In the genomic region with DNA sequence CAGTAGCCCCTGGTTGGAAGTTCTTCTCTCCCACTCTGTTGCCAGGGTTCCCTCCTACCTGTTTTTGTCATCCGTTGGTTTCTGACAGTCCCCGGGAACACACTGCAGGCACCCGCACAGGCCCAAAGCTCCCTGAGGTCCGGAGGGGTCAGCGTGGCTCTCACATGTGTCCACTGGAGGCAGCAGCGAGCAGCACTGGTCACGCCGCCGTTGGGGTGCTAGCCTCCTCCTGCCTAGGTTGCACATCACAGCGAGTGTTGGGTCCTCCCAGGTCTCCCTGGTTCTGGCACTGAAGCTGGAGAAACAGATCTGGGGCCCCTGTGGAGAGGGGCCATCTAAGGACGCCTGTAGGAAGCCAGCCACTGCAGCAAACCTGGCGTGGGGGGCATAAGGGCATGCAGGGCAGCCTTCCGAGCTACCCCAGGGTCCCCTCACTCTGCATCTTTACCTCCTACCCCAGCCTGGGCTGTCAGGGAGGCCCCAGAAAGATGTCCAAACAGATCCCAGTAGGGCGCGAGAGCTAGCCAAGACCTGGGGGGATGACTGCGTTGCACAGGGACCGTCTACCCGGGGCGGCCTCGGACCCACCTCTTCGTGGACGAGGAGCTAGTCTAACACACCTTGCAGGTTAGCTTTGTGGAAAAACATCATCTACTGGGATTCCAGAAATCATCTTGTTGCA, we compare ENCODE assay signal across 8 cellular contexts. TPM values are rescaled to one million over a fixed set of nuclear protein-coding genes. Genes with fewer than 3 reads are reported as not detected.
DNase-seq lines count a peak whose midpoint lies in the region; ATAC-seq and TF ChIP-seq lines count a peak whose summit lies in the region.

No MANE protein-coding gene starts in this region.

- H3K4me1 Mint-ChIP-seq in effector memory CD8-positive, alpha-beta T cell (ENCODE audit: low read depth in 2 of 2): peaks cover 0 to 2% of the 10 kb centered on the region in 2 donors

- H3K27me3 ChIP-seq in neuronal stem cell (ENCODE audit: control insufficient read depth in 3 of 3, insufficient read depth in 3 of 3, low read depth in 1 of 3, low read length in 3 of 3): no peaks in the 10 kb centered on the region

- H3K4me3 Mint-ChIP-seq in effector memory CD8-positive, alpha-beta T cell: no peak overlapping the region

- H3K4me3 ChIP-seq in GM12864 (ENCODE audit: low read depth, low read length): no peak overlapping the region
- no peak overlapping the region for H3K4me3 ChIP-seq in neuronal stem cell (ENCODE audit: low read length in 2 of 2)

- H4K8ac ChIP-seq in neuronal stem cell (ENCODE audit: low read depth, low read length): no peak overlapping the region

- peak; percentile 79 for ATAC-seq in SK-N-SH treated with all-trans-retinoic acid at 6 μM for 48 hours
- peak; percentile 39 for ATAC-seq in effector memory CD8-positive, alpha-beta T cell (replicated peaks)

- no peaks in the 10 kb centered on the region for H3K4me1 ChIP-seq in neuronal stem cell (ENCODE audit: control insufficient read depth in 2 of 2, insufficient read depth in 1 of 2, low read depth in 1 of 2, low read length in 2 of 2)

- in situ Hi-C loops in KBM-7 (cut with MboI; ENCODE audit: low pct_unique_long_range_greater_than_20kb, low sequenced_read_pairs): no loop called here

- H2BK5ac ChIP-seq in neuronal stem cell (ENCODE audit: low read length): no peak overlapping the region

- H3K9ac ChIP-seq in neuronal stem cell (ENCODE audit: low read depth, low read length, poor library complexity): no peak overlapping the region

- H4K91ac ChIP-seq in neuronal stem cell (ENCODE audit: low read depth, low read length, poor library complexity): no peak overlapping the region

- H2AFZ ChIP-seq in neuronal stem cell (ENCODE audit: low read length): no peak overlapping the region

- WGBS in neuronal stem cell (ENCODE audit: extremely low coverage in 2 of 2, insufficient read length in 2 of 2, insufficient replicate concordance in 1 of 2), 2 donors: no CpG with 5 or more reads among the region's 22 CpGs

- no peaks in the 10 kb centered on the region for H3K79me1 ChIP-seq in neuronal stem cell (ENCODE audit: low read depth, low read length)

- peaks cover 0 to 4% of the 10 kb centered on the region in 2 donors for H3K9me3 ChIP-seq in neuronal stem cell (replicated peaks in 1 of 2; ENCODE audit: control insufficient read depth in 2 of 2, insufficient read depth in 1 of 2, low read depth in 1 of 2, low read length in 2 of 2)

- DNase-seq in GM12864 (ENCODE audit: low read depth): no peak
- DNase-seq in effector memory CD8-positive, alpha-beta T cell: peak in 1 of 3 experiments; percentile 15
- no peak for DNase-seq in neuronal stem cell (ENCODE audit: low spot score)
- no peak for DNase-seq in globus pallidus (ENCODE audit: low spot score)
- no peak for DNase-seq in NCI-H187 treated with DMSO at 0.1 percent for 48 hours (lab: John Stamatoyannopoulos, UW)
- no peak for DNase-seq in KBM-7
- DNase-seq in T1000 (lab: John Stamatoyannopoulos, UW): no peak

- no peak overlapping the region for H3K23ac ChIP-seq in neuronal stem cell (ENCODE audit: low read depth, low read length, poor library complexity)

- no peak overlapping the region for H3K4ac ChIP-seq in neuronal stem cell (ENCODE audit: low read length)

- no peaks in the 10 kb centered on the region for H3K9me3 Mint-ChIP-seq in effector memory CD8-positive, alpha-beta T cell

- no peak overlapping the region for H2BK12ac ChIP-seq in neuronal stem cell (ENCODE audit: low read length)

- no peak overlapping the region for H2BK15ac ChIP-seq in neuronal stem cell (ENCODE audit: low read length)

- H3K18ac ChIP-seq in neuronal stem cell (ENCODE audit: low read length): no peak overlapping the region

- peaks cover 3% of the 10 kb centered on the region for H3K36me3 Mint-ChIP-seq in effector memory CD8-positive, alpha-beta T cell (ENCODE audit: insufficient read depth)

- H3K4me2 ChIP-seq in neuronal stem cell (ENCODE audit: insufficient read depth, low read length, poor library complexity, severe bottlenecking): no peak overlapping the region

- peak overlapping the region; percentile 58 for H3K14ac ChIP-seq in neuronal stem cell (ENCODE audit: low read length)

- no peak overlapping the region for H3K27ac ChIP-seq in neuronal stem cell (replicated peaks; ENCODE audit: low read length)

- peak; percentile 69 for TF ChIP-seq CTCF in GM12864 (IDR thresholded peaks at IDR 0.05; ENCODE audit: low read depth, low read length, missing control alignments)

- no peaks in the 10 kb centered on the region for H3K27me3 Mint-ChIP-seq in effector memory CD8-positive, alpha-beta T cell

- no peak overlapping the region for H3K27ac Mint-ChIP-seq in effector memory CD8-positive, alpha-beta T cell

- H2AK5ac ChIP-seq in neuronal stem cell (ENCODE audit: low read depth, low read length): no peak overlapping the region

- peaks cover 5 to 22% of the 10 kb centered on the region in 2 donors for H3K36me3 ChIP-seq in neuronal stem cell (replicated peaks in 1 of 2; ENCODE audit: control insufficient read depth in 2 of 2, insufficient read depth in 2 of 2, low read length in 2 of 2)

- no peak overlapping the region for H2BK120ac ChIP-seq in neuronal stem cell (ENCODE audit: low read depth, low read length)

TF ChIP-seq in SK-N-SH treated with all-trans-retinoic acid at 6 μM for 48 hours, 23 proteins besides CTCF, POLR2A, EP300 and RAD21:
- TF ChIP-seq SNAI2 (CRISPR knock-in tag; IDR thresholded peaks at IDR 0.05) (no peak), ARNTL (CRISPR knock-in tag; IDR thresholded peaks at IDR 0.05; ENCODE audit: borderline replicate concordance, low read depth) (no peak), TCF4 (CRISPR knock-in tag; IDR thresholded peaks at IDR 0.05; ENCODE audit: borderline replicate concordance) (no peak), OSR1 (CRISPR knock-in tag; IDR thresholded peaks at IDR 0.05) (no peak), ZNF70 (CRISPR knock-in tag; IDR thresholded peaks at IDR 0.05) (no peak), ZNF565 (CRISPR knock-in tag; conservative IDR thresholded peaks at IDR 0.05; ENCODE audit: low read depth) (no peak), ISL1 (CRISPR knock-in tag; IDR thresholded peaks at IDR 0.05) (no peak), PPARA (CRISPR knock-in tag; IDR thresholded peaks at IDR 0.05; ENCODE audit: borderline replicate concordance) (no peak), ZFP3 (CRISPR knock-in tag; IDR thresholded peaks at IDR 0.05) (no peak), TOX (CRISPR knock-in tag; IDR thresholded peaks at IDR 0.05; ENCODE audit: borderline replicate concordance) (no peak), ZNF8 (CRISPR knock-in tag; IDR thresholded peaks at IDR 0.05) (no peak), ESRRG (CRISPR knock-in tag; IDR thresholded peaks at IDR 0.05) (no peak)
- TF ChIP-seq, protein P1, sequence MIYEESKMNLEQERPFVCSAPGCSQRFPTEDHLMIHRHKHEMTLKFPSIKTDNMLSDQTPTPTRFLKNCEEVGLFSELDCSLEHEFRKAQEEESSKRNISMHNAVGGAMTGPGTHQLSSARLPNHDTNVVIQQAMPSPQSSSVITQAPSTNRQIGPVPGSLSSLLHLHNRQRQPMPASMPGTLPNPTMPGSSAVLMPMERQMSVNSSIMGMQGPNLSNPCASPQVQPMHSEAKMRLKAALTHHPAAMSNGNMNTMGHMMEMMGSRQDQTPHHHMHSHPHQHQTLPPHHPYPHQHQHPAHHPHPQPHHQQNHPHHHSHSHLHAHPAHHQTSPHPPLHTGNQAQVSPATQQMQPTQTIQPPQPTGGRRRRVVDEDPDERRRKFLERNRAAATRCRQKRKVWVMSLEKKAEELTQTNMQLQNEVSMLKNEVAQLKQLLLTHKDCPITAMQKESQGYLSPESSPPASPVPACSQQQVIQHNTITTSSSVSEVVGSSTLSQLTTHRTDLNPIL (CRISPR knock-in tag; IDR thresholded peaks at IDR 0.05; ENCODE audit: low read depth): no peak

RNA-seq across cellular contexts. Expression of a gene that starts 28.9 kb away (rescaled TPM):
- polyA plus RNA-seq in neuronal stem cell (2013, experiment 1 of 2): 12.6 TPM
- 11.2 TPM for polyA plus RNA-seq in neuronal stem cell (2013, experiment 2 of 2)

RNA-seq across cellular contexts. Expression of a gene that starts 36.1 kb away (rescaled TPM):
- polyA plus RNA-seq in neuronal stem cell (2013, experiment 1 of 2): 2.1 TPM
- 2.0 TPM for polyA plus RNA-seq in neuronal stem cell (2013, experiment 2 of 2)

RNA-seq across cellular contexts. Expression of a gene that starts 53.2 kb away (rescaled TPM):
- 20.6 TPM for polyA plus RNA-seq in neuronal stem cell (2013, experiment 1 of 2)
- polyA plus RNA-seq in neuronal stem cell (2013, experiment 2 of 2): 21.2 TPM
